Comparison of ENCODE assay signal across 10 cellular contexts in the genomic region with DNA sequence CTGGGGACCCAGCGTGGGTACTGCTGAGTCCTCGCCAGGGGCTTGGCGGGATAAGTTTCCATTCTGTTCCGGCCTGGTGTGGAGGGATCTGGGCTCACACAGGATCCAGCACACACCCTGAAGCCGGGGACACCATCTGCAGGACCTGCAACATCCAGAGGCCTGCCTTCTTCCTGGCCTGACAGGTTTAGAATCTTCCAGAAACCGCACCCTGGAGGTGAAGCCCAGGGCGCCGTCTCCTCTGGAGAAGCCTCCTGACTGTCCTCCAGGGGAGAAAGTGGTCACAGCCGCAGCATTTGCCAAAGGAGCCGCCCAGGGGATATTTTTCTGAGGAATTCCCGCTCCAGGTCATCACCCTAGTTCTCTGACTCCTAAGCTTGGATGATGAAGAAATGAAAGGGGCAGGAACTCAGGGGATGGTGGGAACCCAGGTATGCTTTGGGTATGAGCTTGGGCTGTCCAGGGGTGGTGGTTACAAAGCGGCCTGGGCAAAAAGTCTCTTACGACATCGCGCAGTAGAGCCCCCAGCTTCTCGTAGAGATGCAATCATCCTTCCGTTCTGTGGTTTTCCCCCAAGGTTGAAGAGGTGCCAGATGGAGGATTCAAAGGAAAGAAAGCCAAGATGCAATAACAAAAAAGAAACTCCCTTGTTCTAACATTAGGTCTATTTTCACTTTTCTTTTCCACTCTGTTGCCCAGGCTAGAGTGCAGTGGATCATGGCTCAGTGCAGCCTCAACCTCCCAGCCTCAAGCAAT. TPM values are rescaled to one million over a fixed set of nuclear protein-coding genes. Genes with fewer than 3 reads are reported as not detected.
A peak's percentile ranks its signal among the peaks of the same experiment; 100 is the strongest.
DNase-seq lines count a peak whose midpoint lies in the region; ATAC-seq and TF ChIP-seq lines count a peak whose summit lies in the region.
"Had no signal": no experiment of that assay in that cellular context is flagged by ENCODE, and none has a peak within 500 bp of the region (broad histone marks: within the 10 kb centered on the region; RNA-seq: fewer than 3 reads in every experiment).

No MANE protein-coding gene starts in this region.

- no peak for DNase-seq in activated T-cell treated with anti-CD3 and anti-CD28 coated beads, Interleukin-2, amount 50 U/mL, for 4 hours
- DNase-seq in activated T-cell treated with anti-CD3 and anti-CD28 coated beads for 4 hours (no peak), NCI-H226 (peak; percentile 85), choroid plexus epithelial cell (ENCODE audit: low read depth) (peak; percentile 80), stromal cell of bone marrow (ENCODE audit: low read depth) (peak; percentile 90), NCI-H526 treated with DMSO at 0.1 percent for 48 hours (lab: John Stamatoyannopoulos, UW) (no peak), glutamatergic neuron (no peak)

- TF ChIP-seq CTCF in choroid plexus epithelial cell (conservative IDR thresholded peaks at IDR 0.05; ENCODE audit: low read depth, low read length) (no peak), glutamatergic neuron (IDR thresholded peaks at IDR 0.05; ENCODE audit: partially characterized antibody, unreplicated experiment) (no peak)

- H3K4me1 Mint-ChIP-seq in activated T-cell treated with anti-CD3 and anti-CD28 coated beads, Interleukin-2, amount 50 U/mL, for 4 hours (ENCODE audit: low read depth): peaks cover 14% of the 10 kb centered on the region
- peaks cover 7% of the 10 kb centered on the region for H3K4me1 Mint-ChIP-seq in glutamatergic neuron (ENCODE audit: low read depth, unreplicated experiment)

- ATAC-seq in activated T-cell treated with anti-CD3 and anti-CD28 coated beads, Interleukin-2, amount 50 U/mL, for 4 hours: peak; percentile 67 to 78
- no peak for ATAC-seq in GM21381 (IDR thresholded peaks at IDR 0.05; ENCODE audit: unreplicated experiment)

- no peaks in the 10 kb centered on the region for H3K27me3 Mint-ChIP-seq in activated T-cell treated with anti-CD3 and anti-CD28 coated beads, Interleukin-2, amount 50 U/mL, for 4 hours (ENCODE audit: low read depth)
- H3K27me3 Mint-ChIP-seq in glutamatergic neuron (ENCODE audit: unreplicated experiment): peaks cover 8% of the 10 kb centered on the region

- H3K9me3 Mint-ChIP-seq in activated T-cell treated with anti-CD3 and anti-CD28 coated beads, Interleukin-2, amount 50 U/mL, for 4 hours: no peaks in the 10 kb centered on the region
- peaks cover 7% of the 10 kb centered on the region for H3K9me3 Mint-ChIP-seq in glutamatergic neuron (ENCODE audit: unreplicated experiment)

- H3K27ac Mint-ChIP-seq in glutamatergic neuron (ENCODE audit: unreplicated experiment): no peak overlapping the region

- no peak overlapping the region for H3K4me3 Mint-ChIP-seq in activated T-cell treated with anti-CD3 and anti-CD28 coated beads, Interleukin-2, amount 50 U/mL, for 4 hours
- H3K4me3 Mint-ChIP-seq in glutamatergic neuron (ENCODE audit: unreplicated experiment): no peak overlapping the region

- H3K4me3 ChIP-seq in choroid plexus epithelial cell (ENCODE audit: low read depth, low read length): no peak overlapping the region
- H3K4me3 ChIP-seq: lung had no signal

- H3K36me3 Mint-ChIP-seq in activated T-cell treated with anti-CD3 and anti-CD28 coated beads, Interleukin-2, amount 50 U/mL, for 4 hours (ENCODE audit: insufficient read depth): no peaks in the 10 kb centered on the region
- no peaks in the 10 kb centered on the region for H3K36me3 Mint-ChIP-seq in glutamatergic neuron (ENCODE audit: unreplicated experiment)
- H3K36me3 Mint-ChIP-seq: CD8-positive, alpha-beta memory T cell had no signal

RNA-seq across cellular contexts. Expression of gene CRISPLD2, which starts 9.1 kb away (rescaled TPM):
- total RNA-seq in activated T-cell treated with anti-CD3 and anti-CD28 coated beads, Interleukin-2, amount 50 U/mL, for 4 hours: under 1 TPM; 0.11 to 0.57 (median 0.46) TPM
- 9.0 TPM for total RNA-seq in glutamatergic neuron (ENCODE audit: unreplicated experiment)

Comparison
In these comparisons a context has a peak if more than half of its experiments do, and no peak if none do; other contexts are left out.
1. DNase-seq: peak in NCI-H226 (single experiment), choroid plexus epithelial cell (single experiment) and stromal cell of bone marrow (single experiment); none in activated T-cell treated with anti-CD3 and anti-CD28 coated beads, Interleukin-2, amount 50 U/mL, for 4 hours (single experiment), activated T-cell treated with anti-CD3 and anti-CD28 coated beads for 4 hours (single experiment), NCI-H526 treated with DMSO at 0.1 percent for 48 hours (single experiment) and glutamatergic neuron (single experiment).